In the genomic region with DNA sequence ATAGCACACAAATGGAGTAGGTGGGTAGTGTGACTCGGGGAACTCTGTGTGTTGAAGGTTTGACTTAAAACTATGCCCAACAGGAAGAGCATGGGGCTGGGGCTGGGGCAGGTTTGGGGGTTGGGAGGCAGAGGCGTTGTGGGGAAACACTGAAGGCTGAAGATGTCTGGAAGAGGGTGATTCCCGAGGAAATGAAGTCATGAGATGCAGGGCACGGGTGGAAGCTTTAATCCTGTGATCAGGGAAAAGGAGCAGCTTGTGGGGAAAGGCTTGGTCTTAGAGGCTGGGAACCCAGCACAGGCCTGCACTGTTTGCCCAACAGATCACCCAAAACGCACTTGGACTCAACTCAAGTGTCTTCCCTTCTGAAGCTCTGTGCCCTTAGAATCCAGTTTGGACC, we compare ENCODE assay signal across 14 cellular contexts.
"Had no signal": no experiment of that assay in that cellular context is flagged by ENCODE, and none has a peak within 500 bp of the region (broad histone marks: within the 10 kb centered on the region; RNA-seq: fewer than 3 reads in every experiment).

No MANE protein-coding gene starts in this region.

- DNase-seq: activated CD4-positive, alpha-beta T cell treated with anti-CD3 and anti-CD28 coated beads, Interleukin-2, amount 50 U/mL, for 1 hour; activated CD4-positive, CD25-positive, alpha-beta regulatory T cell; activated CD8-positive, alpha-beta memory T cell treated with anti-CD3 and anti-CD28 coated beads for 24 hours; activated naive CD4-positive, alpha-beta T cell; hippocampal formation; natural killer cell; posterior cingulate gyrus; stimulated activated CD4-positive, alpha-beta T cell treated with anti-CD3 and anti-CD28 coated beads, Interleukin-2, amount 100 ng/mL, for 48 hours; stimulated activated naive CD8-positive, alpha-beta T cell treated with anti-CD3 and anti-CD28 coated beads, Interleukin-15, Interleukin-2, amounts not matched to agents 100 U/mL and 50 U/mL, for 24 hours had no signal

- H3K27ac ChIP-seq: cardiac muscle cell, esophagus muscularis mucosa, neutrophil had no signal

- H3K27ac Mint-ChIP-seq: activated T-helper 1 cell treated with anti-CD3 and anti-CD28 coated beads, Interleukin-12 subunit alpha, Interleukin-12 subunit beta, Interleukin-2, Interleukin-4 antibody, amounts not matched to agents 30 ng/mL and 10 ng/mL and 1 ng/mL, durations not matched to agents 14 hours and 24 hours and 36 hours had no signal

- H3K27me3 ChIP-seq: cardiac muscle cell, esophagus muscularis mucosa, neutrophil had no signal

- H3K36me3 ChIP-seq: cardiac muscle cell, esophagus muscularis mucosa, neutrophil had no signal

- H3K4me3 Mint-ChIP-seq: activated T-helper 1 cell treated with anti-CD3 and anti-CD28 coated beads, Interleukin-12 subunit alpha, Interleukin-12 subunit beta, Interleukin-2, Interleukin-4 antibody, amounts not matched to agents 30 ng/mL and 10 ng/mL and 1 ng/mL, durations not matched to agents 14 hours and 24 hours and 36 hours; natural killer cell had no signal

- H3K4me3 ChIP-seq: cardiac muscle cell, esophagus muscularis mucosa had no signal

- H3K4me1 Mint-ChIP-seq: natural killer cell had no signal

- ATAC-seq: left lobe of liver; natural killer cell; stimulated activated naive CD8-positive, alpha-beta T cell treated with anti-CD3 and anti-CD28 coated beads, Interleukin-15, Interleukin-2, amounts not matched to agents 100 U/mL and 50 U/mL, for 24 hours had no signal
